Comparison of ENCODE assay signal across 8 cellular contexts in genomic region chr11:126346955-126347354, GRCh38. TPM values are rescaled to one million over a fixed set of nuclear protein-coding genes. Genes with fewer than 3 reads are reported as not detected.
DNase-seq lines count a peak whose midpoint lies in the region; ATAC-seq and TF ChIP-seq lines count a peak whose summit lies in the region.
"Not testable (repeated sequence)": the region's sequence is repeated elsewhere in the genome, so short reads cannot be mapped to it uniquely, and the experiment has no call there.

No MANE protein-coding gene starts in this region.

- H3K27ac Mint-ChIP-seq in CD8-positive, alpha-beta T cell: peak overlapping the region; percentile 37
- H3K27ac Mint-ChIP-seq in activated CD8-positive, alpha-beta memory T cell treated with anti-CD3 and anti-CD28 coated beads, Interleukin-2, amount 10 ng/mL, durations not matched to agents 7 days and 5 days: peak overlapping the region; percentile 69
- H3K27ac Mint-ChIP-seq in endodermal cell: peak overlapping the region; percentile 89
- H3K27ac Mint-ChIP-seq in natural killer cell treated with Interleukin-12 subunit alpha and Interleukin-12 subunit beta and Interleukin-15 and Interleukin-18, amount 100 ng/mL, for 72 hours: peak overlapping the region; percentile 95 to 99

- not testable (repeated sequence) for TF ChIP-seq CTCF in CD8-positive, alpha-beta T cell (IDR thresholded peaks at IDR 0.05); endodermal cell (conservative IDR thresholded peaks at IDR 0.05); right atrium auricular region (IDR thresholded peaks at IDR 0.05); stomach (IDR thresholded peaks at IDR 0.05)

- not testable (repeated sequence) for H3K36me3 ChIP-seq in CD8-positive, alpha-beta T cell (ENCODE audit: insufficient read depth, low read length); endodermal cell (ENCODE audit: control insufficient read depth, insufficient read depth, low read length); right atrium auricular region; aorta (ENCODE audit: control insufficient read depth in 1 of 2, insufficient read depth in 2 of 2, low read length in 1 of 2)
- H3K36me3 ChIP-seq in stomach: peaks cover 6 to 46% (median 40%) of the 10 kb centered on the region in 4 donors

- TF ChIP-seq POLR2A in stomach (IDR thresholded peaks at IDR 0.05): not testable (repeated sequence)

- not testable (repeated sequence) for H3K9me3 ChIP-seq in CD8-positive, alpha-beta T cell (ENCODE audit: low read length); endodermal cell (ENCODE audit: control insufficient read depth, low read length); right atrium auricular region; stomach; aorta (ENCODE audit: control insufficient read depth, low read length)

- H3K9me3 Mint-ChIP-seq in CD8-positive, alpha-beta T cell; activated CD8-positive, alpha-beta memory T cell treated with anti-CD3 and anti-CD28 coated beads, Interleukin-2, amount 10 ng/mL, durations not matched to agents 7 days and 5 days (ENCODE audit: low read depth); endodermal cell; natural killer cell treated with Interleukin-12 subunit alpha and Interleukin-12 subunit beta and Interleukin-15 and Interleukin-18, amount 100 ng/mL, for 72 hours: not testable (repeated sequence)

- not testable (repeated sequence) for H3K4me3 Mint-ChIP-seq in CD8-positive, alpha-beta T cell; activated CD8-positive, alpha-beta memory T cell treated with anti-CD3 and anti-CD28 coated beads, Interleukin-2, amount 10 ng/mL, durations not matched to agents 7 days and 5 days; endodermal cell; natural killer cell treated with Interleukin-12 subunit alpha and Interleukin-12 subunit beta and Interleukin-15 and Interleukin-18, amount 100 ng/mL, for 72 hours

- H3K4me1 ChIP-seq in CD8-positive, alpha-beta T cell (ENCODE audit: insufficient read depth, low read length); aorta (ENCODE audit: control insufficient read depth in 1 of 2, insufficient read depth in 2 of 2, low read length in 2 of 2): not testable (repeated sequence)
- H3K4me1 ChIP-seq in endodermal cell (ENCODE audit: control insufficient read depth, insufficient read depth, low read length) (peaks cover 33% of the 10 kb centered on the region), right atrium auricular region (peaks cover 0 to 75% of the 10 kb centered on the region in 2 donors), stomach (peaks cover 26 to 74% (median 37%) of the 10 kb centered on the region in 4 donors)

- not testable (repeated sequence) for ATAC-seq in CD8-positive, alpha-beta T cell; activated CD8-positive, alpha-beta memory T cell treated with anti-CD3 and anti-CD28 coated beads, Interleukin-2, amount 10 ng/mL, durations not matched to agents 7 days and 5 days; natural killer cell treated with Interleukin-12 subunit alpha and Interleukin-12 subunit beta and Interleukin-15 and Interleukin-18, amount 100 ng/mL, for 72 hours; aorta (ENCODE audit: low FRiP score)

- H3K9ac ChIP-seq in endodermal cell (ENCODE audit: extremely low read depth, low read length, poor library complexity, severe bottlenecking): not testable (repeated sequence)

- intact Hi-C loops in CD8-positive, alpha-beta T cell (cut with DNase I, micrococcal nuclease); stomach (cut with DNase I; ENCODE audit: low total_unique reads): not testable (repeated sequence)
- intact Hi-C loops in aorta (cut with DNase I): loop anchor here in 1 of 2 donors (5.0 kb wide), 2 partner anchors 35 to 70 kb away; no protein-coding TSS in a partner anchor

- CTCF ChIA-PET in CD8-positive, alpha-beta T cell (lab: Charles Lee); activated CD8-positive, alpha-beta memory T cell treated with anti-CD3 and anti-CD28 coated beads, Interleukin-2, amount 10 ng/mL, durations not matched to agents 7 days and 5 days (lab: Charles Lee): not testable (repeated sequence)

- 89 to 93% methylated on average over 4 to 7 of the region's 7 CpGs for WGBS in endodermal cell (ENCODE audit: insufficient coverage in 1 of 2, insufficient read length in 1 of 2), 2 experiments
- WGBS in stomach, 5 donors: 86 to 90% (median 89%) methylated on average over 7 of the region's 7 CpGs
- 77 to 79% methylated on average over 7 of the region's 7 CpGs for WGBS in aorta, 2 donors

- not testable (repeated sequence) for TF ChIP-seq EP300 in stomach (IDR thresholded peaks at IDR 0.05)

- not testable (repeated sequence) for H3K27me3 Mint-ChIP-seq in CD8-positive, alpha-beta T cell (ENCODE audit: low read depth); activated CD8-positive, alpha-beta memory T cell treated with anti-CD3 and anti-CD28 coated beads, Interleukin-2, amount 10 ng/mL, durations not matched to agents 7 days and 5 days; endodermal cell (ENCODE audit: insufficient read depth); natural killer cell treated with Interleukin-12 subunit alpha and Interleukin-12 subunit beta and Interleukin-15 and Interleukin-18, amount 100 ng/mL, for 72 hours

- not testable (repeated sequence) for H3K4me3 ChIP-seq in CD8-positive, alpha-beta T cell (ENCODE audit: low read depth, low read length); endodermal cell (ENCODE audit: low read length); right atrium auricular region; stomach; aorta (ENCODE audit: low read length in 2 of 2)

- not testable (repeated sequence) for H3K27me3 ChIP-seq in CD8-positive, alpha-beta T cell (ENCODE audit: insufficient read depth, low read length); endodermal cell (ENCODE audit: control insufficient read depth, insufficient read depth, low read length, poor library complexity, severe bottlenecking); right atrium auricular region; stomach; aorta (ENCODE audit: control insufficient read depth in 1 of 2, insufficient read depth in 2 of 2, low read length in 1 of 2)

- DNase-seq in CD8-positive, alpha-beta T cell; activated CD8-positive, alpha-beta memory T cell treated with anti-CD3 and anti-CD28 coated beads, Interleukin-2, amount 10 ng/mL, durations not matched to agents 7 days and 5 days; endodermal cell; right atrium auricular region (ENCODE audit: low spot score); natural killer cell treated with Interleukin-12 subunit alpha and Interleukin-12 subunit beta and Interleukin-15 and Interleukin-18, amount 100 ng/mL, for 72 hours (ENCODE audit: low spot score); stomach: not testable (repeated sequence)
- DNase-seq in OCI-M1 (lab: John Stamatoyannopoulos, UW) (peak; percentile 87), aorta (peak; percentile 29 to 46)

- not testable (repeated sequence) for H3K27ac ChIP-seq in CD8-positive, alpha-beta T cell (ENCODE audit: low read depth, low read length); endodermal cell (ENCODE audit: low read depth, low read length); aorta (ENCODE audit: low read depth in 1 of 2, low read length in 2 of 2)
- H3K27ac ChIP-seq in right atrium auricular region (peak overlapping the region; percentile 80 to 84), stomach (peak overlapping the region in 4 of 5 donors; percentile 62 to 85 (median 77))

- peaks cover 58% of the 10 kb centered on the region for H3K36me3 Mint-ChIP-seq in CD8-positive, alpha-beta T cell
- peaks cover 18% of the 10 kb centered on the region for H3K36me3 Mint-ChIP-seq in activated CD8-positive, alpha-beta memory T cell treated with anti-CD3 and anti-CD28 coated beads, Interleukin-2, amount 10 ng/mL, durations not matched to agents 7 days and 5 days
- peaks cover 20% of the 10 kb centered on the region for H3K36me3 Mint-ChIP-seq in endodermal cell (ENCODE audit: low read depth)
- peaks cover 16% of the 10 kb centered on the region for H3K36me3 Mint-ChIP-seq in natural killer cell treated with Interleukin-12 subunit alpha and Interleukin-12 subunit beta and Interleukin-15 and Interleukin-18, amount 100 ng/mL, for 72 hours

- not testable (repeated sequence) for H3K4me1 Mint-ChIP-seq in CD8-positive, alpha-beta T cell (ENCODE audit: low read depth)
- peaks cover 38% of the 10 kb centered on the region for H3K4me1 Mint-ChIP-seq in activated CD8-positive, alpha-beta memory T cell treated with anti-CD3 and anti-CD28 coated beads, Interleukin-2, amount 10 ng/mL, durations not matched to agents 7 days and 5 days
- peaks cover 53% of the 10 kb centered on the region for H3K4me1 Mint-ChIP-seq in endodermal cell
- peaks cover 42 to 44% of the 10 kb centered on the region in 2 donors for H3K4me1 Mint-ChIP-seq in natural killer cell treated with Interleukin-12 subunit alpha and Interleukin-12 subunit beta and Interleukin-15 and Interleukin-18, amount 100 ng/mL, for 72 hours (ENCODE audit: low read depth in 2 of 2)

- POLR2A ChIA-PET in CD8-positive, alpha-beta T cell (lab: Charles Lee): not testable (repeated sequence)

RNA-seq across cellular contexts. Expression of gene ST3GAL4, which starts 8.5 kb away (rescaled TPM):
- total RNA-seq in CD8-positive, alpha-beta T cell: 1 to 10 TPM; 2.8 to 3.7 TPM
- 10 to 100 TPM in 1 of 2 experiments, 1 to 10 TPM in 1; 8.8 to 11.5 TPM for total RNA-seq in activated CD8-positive, alpha-beta memory T cell treated with anti-CD3 and anti-CD28 coated beads, Interleukin-2, amount 10 ng/mL, durations not matched to agents 7 days and 5 days
- total RNA-seq in endodermal cell: 10 to 100 TPM; 16.5 to 21.5 TPM
- polyA plus RNA-seq in endodermal cell (2013, experiment 1 of 2): 15.6 TPM
- 13.3 TPM for polyA plus RNA-seq in endodermal cell (2013, experiment 2 of 2)
- 100 to 1,000 TPM in 1 of 2 donors, 10 to 100 TPM in 1; 67.5 to 103 TPM for total RNA-seq in right atrium auricular region
- 10 to 100 TPM; 60.4 to 60.9 TPM for total RNA-seq in natural killer cell treated with Interleukin-12 subunit alpha and Interleukin-12 subunit beta and Interleukin-15 and Interleukin-18, amount 100 ng/mL, for 72 hours
- 10 to 100 TPM in 3 of 5 donors, 1 to 10 TPM in 1, not detected in 1; 9.9 to 31.0 (median 18.4) TPM for total RNA-seq in stomach
- polyA plus RNA-seq in stomach: 10 to 100 TPM; 12.5 to 26.0 (median 15.7) TPM
- total RNA-seq in aorta: 10 to 100 TPM; 26.5 to 36.3 TPM
- 10 to 100 TPM; 25.4 to 29.9 TPM for polyA plus RNA-seq in aorta

RNA-seq across cellular contexts. Expression of gene DCPS, which starts 43.1 kb away (rescaled TPM):
- total RNA-seq in CD8-positive, alpha-beta T cell: 1 to 10 TPM; 7.3 to 7.5 TPM
- total RNA-seq in activated CD8-positive, alpha-beta memory T cell treated with anti-CD3 and anti-CD28 coated beads, Interleukin-2, amount 10 ng/mL, durations not matched to agents 7 days and 5 days: 10 to 100 TPM; 40.6 to 41.9 TPM
- total RNA-seq in endodermal cell (10 to 100 TPM; 19.0 to 22.6 TPM), right atrium auricular region (10 to 100 TPM; 12.1 to 14.1 TPM), stomach (10 to 100 TPM in 2 of 5 donors, 1 to 10 TPM in 3; 1.8 to 60.3 (median 5.9) TPM), aorta (1 to 10 TPM; 9.0 to 9.9 TPM)
- polyA plus RNA-seq in endodermal cell (2013, experiment 1 of 2): 20.5 TPM
- polyA plus RNA-seq in endodermal cell (2013, experiment 2 of 2): 19.2 TPM
- total RNA-seq in natural killer cell treated with Interleukin-12 subunit alpha and Interleukin-12 subunit beta and Interleukin-15 and Interleukin-18, amount 100 ng/mL, for 72 hours: 10 to 100 TPM; 32.8 to 46.7 TPM
- polyA plus RNA-seq in stomach (10 to 100 TPM; 10.5 to 21.2 (median 14.7) TPM), aorta (1 to 10 TPM; 7.9 to 9.6 TPM)

Comparison
In these comparisons a context has a peak if more than half of its experiments do, and no peak if none do; other contexts are left out.
1. H3K27ac Mint-ChIP-seq: peak in every context shown above with its lines; median percentile 97 in natural killer cell treated with Interleukin-12 subunit alpha and Interleukin-12 subunit beta and Interleukin-15 and Interleukin-18, amount 100 ng/mL, for 72 hours; 89 in endodermal cell; 69 in activated CD8-positive, alpha-beta memory T cell treated with anti-CD3 and anti-CD28 coated beads, Interleukin-2, amount 10 ng/mL, durations not matched to agents 7 days and 5 days; 37 in CD8-positive, alpha-beta T cell.